In the genomic region with DNA sequence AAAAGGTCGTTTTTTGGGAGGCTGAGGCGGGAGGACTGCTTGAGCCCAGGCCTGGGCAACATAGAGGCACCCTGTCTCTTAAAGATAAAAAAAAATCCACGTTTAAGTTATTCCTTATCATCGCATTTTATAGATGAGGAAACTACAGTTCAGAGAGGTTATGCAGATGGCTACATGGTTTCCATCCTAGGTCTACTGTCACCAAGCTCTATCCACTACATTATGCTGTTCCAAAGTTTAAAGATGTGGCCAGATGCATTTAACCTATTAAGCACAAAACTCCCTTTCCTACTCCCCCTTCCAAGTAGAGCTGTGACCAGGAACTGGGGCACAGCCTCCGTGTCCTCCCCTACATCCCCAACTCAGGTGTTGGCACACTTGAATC, we compare ENCODE assay signal across 8 cellular contexts. TPM values are rescaled to one million over a fixed set of nuclear protein-coding genes. Genes with fewer than 3 reads are reported as not detected.
DNase-seq lines count a peak whose midpoint lies in the region; TF ChIP-seq lines count a peak whose summit lies in the region.

No MANE protein-coding gene starts in this region.

- H3K4me3 ChIP-seq in left ventricle myocardium inferior (peak overlapping the region; percentile 97), breast epithelium (peak overlapping the region; percentile 78 to 96 (median 93)), mucosa of rectum (ENCODE audit: low read length in 2 of 2) (peak overlapping the region; percentile 83 to 94)

- no peak for TF ChIP-seq POLR2A in breast epithelium (IDR thresholded peaks at IDR 0.05)

- intact Hi-C loops in left ventricle myocardium inferior (cut with micrococcal nuclease) (loop anchor here (10.0 kb wide), 1 partner anchor 60 kb away; no protein-coding TSS in a partner anchor), cardiac septum (cut with DNase I) (no loop called here), breast epithelium (cut with DNase I; ENCODE audit: low total_unique reads) (loop anchor here (10.0 kb wide), 1 partner anchor 70 kb away; a partner anchor contains a TSS)

- no peaks in the 10 kb centered on the region for H3K27me3 ChIP-seq in left ventricle myocardium inferior (ENCODE audit: low read depth)
- no peaks in the 10 kb centered on the region for H3K27me3 ChIP-seq in breast epithelium
- no peaks in the 10 kb centered on the region for H3K27me3 ChIP-seq in mucosa of rectum (ENCODE audit: control insufficient read depth in 2 of 2, insufficient read depth in 2 of 2, low read length in 2 of 2)

- H3K9me3 ChIP-seq in left ventricle myocardium inferior (replicated peaks) (no peaks in the 10 kb centered on the region), breast epithelium (no peaks in the 10 kb centered on the region), mucosa of rectum (ENCODE audit: control insufficient read depth in 2 of 2, low read length in 2 of 2) (no peaks in the 10 kb centered on the region)

- H3K9ac ChIP-seq in mucosa of rectum (ENCODE audit: low read depth in 1 of 2, low read length in 2 of 2) = peak overlapping the region in 1 of 2 donors; percentile 51

- H3K4me1 ChIP-seq in left ventricle myocardium inferior = peaks cover 72% of the 10 kb centered on the region
- peaks cover 0 to 17% of the 10 kb centered on the region in 2 donors for H3K4me1 ChIP-seq in breast epithelium
- peaks cover 9 to 18% of the 10 kb centered on the region in 2 donors for H3K4me1 ChIP-seq in mucosa of rectum (ENCODE audit: control insufficient read depth in 2 of 2, insufficient read depth in 2 of 2, low read length in 2 of 2)

- DNase-seq in left ventricle myocardium inferior (no peak), cardiac septum (ENCODE audit: low spot score) (no peak), breast epithelium (ENCODE audit: low spot score in 2 of 2) (no peak), RKO (ENCODE audit: low spot score) (no peak), SIG-M5 treated with dmso at 0.1 percent for 504 hours (lab: John Stamatoyannopoulos, UW; ENCODE audit: unreplicated experiment) (no peak), NCI-H510A (lab: John Stamatoyannopoulos, UW) (no peak)
- DNase-seq in activated CD8-positive, alpha-beta memory T cell treated with anti-CD3 and anti-CD28 coated beads, Interleukin-2, amount 50 U/mL, for 4 hours = no peak

- H3K27ac ChIP-seq in left ventricle myocardium inferior (replicated peaks) (peak overlapping the region; percentile 94), breast epithelium (no peak overlapping the region), mucosa of rectum (ENCODE audit: low read depth in 2 of 2, low read length in 2 of 2) (no peak overlapping the region)

- TF ChIP-seq CTCF in left ventricle myocardium inferior (IDR thresholded peaks at IDR 0.05; ENCODE audit: borderline replicate concordance) (no peak), breast epithelium (IDR thresholded peaks at IDR 0.05) (no peak)

- no peaks in the 10 kb centered on the region for H3K36me3 ChIP-seq in left ventricle myocardium inferior
- H3K36me3 ChIP-seq in breast epithelium = no peaks in the 10 kb centered on the region
- H3K36me3 ChIP-seq in mucosa of rectum (ENCODE audit: control insufficient read depth in 2 of 2, insufficient read depth in 2 of 2, low read length in 2 of 2) = no peaks in the 10 kb centered on the region

RNA-seq across cellular contexts. Expression of a gene that starts 1.4 kb away (rescaled TPM):
- 9.3 TPM for total RNA-seq in left ventricle myocardium inferior
- 12.5 TPM for total RNA-seq in cardiac septum
- 10 to 100 TPM; 15.4 to 18.3 (median 16.3) TPM for total RNA-seq in breast epithelium

RNA-seq across cellular contexts. Expression of a gene that starts 1.5 kb away (rescaled TPM):
- 3.5 TPM for total RNA-seq in left ventricle myocardium inferior
- total RNA-seq in cardiac septum = 5.5 TPM
- total RNA-seq in breast epithelium = 10 to 100 TPM in 2 of 3 donors, 1 to 10 TPM in 1; 9.3 to 14.1 (median 12.7) TPM
